Comparison of ENCODE assay signal across 2 cellular contexts in genomic region chr12:47035459-47035858, GRCh38.
TF ChIP-seq lines count a peak whose summit lies in the region.

No MANE protein-coding gene starts in this region.

TF ChIP-seq in IMR-90, 13 proteins besides CTCF, POLR2A, EP300 and RAD21:
- TF ChIP-seq, protein P1, sequence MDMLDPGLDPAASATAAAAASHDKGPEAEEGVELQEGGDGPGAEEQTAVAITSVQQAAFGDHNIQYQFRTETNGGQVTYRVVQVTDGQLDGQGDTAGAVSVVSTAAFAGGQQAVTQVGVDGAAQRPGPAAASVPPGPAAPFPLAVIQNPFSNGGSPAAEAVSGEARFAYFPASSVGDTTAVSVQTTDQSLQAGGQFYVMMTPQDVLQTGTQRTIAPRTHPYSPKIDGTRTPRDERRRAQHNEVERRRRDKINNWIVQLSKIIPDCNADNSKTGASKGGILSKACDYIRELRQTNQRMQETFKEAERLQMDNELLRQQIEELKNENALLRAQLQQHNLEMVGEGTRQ (IDR thresholded peaks at IDR 0.05; ENCODE audit: low read depth, low read length) = no peak
- no peak for TF ChIP-seq FOS (IDR thresholded peaks at IDR 0.05; ENCODE audit: low read depth, low read length)
- no peak for TF ChIP-seq SMC3 (IDR thresholded peaks at IDR 0.05; ENCODE audit: low read depth, low read length)
- TF ChIP-seq RCOR1 (IDR thresholded peaks at IDR 0.05; ENCODE audit: insufficient replicate concordance, low read length) = no peak
- TF ChIP-seq MXI1 (IDR thresholded peaks at IDR 0.05; ENCODE audit: borderline replicate concordance, low read depth, low read length) = no peak
- TF ChIP-seq RFX5 (IDR thresholded peaks at IDR 0.05; ENCODE audit: low read depth, low read length) = no peak

TF ChIP-seq in WTC11, 78 proteins besides CTCF, POLR2A, EP300 and RAD21:
- TF ChIP-seq ZNF121 (CRISPR knock-in tag; IDR thresholded peaks at IDR 0.05) = no peak
- TF ChIP-seq IRF1 (CRISPR knock-in tag; IDR thresholded peaks at IDR 0.05) = no peak
- TF ChIP-seq, protein P2, sequence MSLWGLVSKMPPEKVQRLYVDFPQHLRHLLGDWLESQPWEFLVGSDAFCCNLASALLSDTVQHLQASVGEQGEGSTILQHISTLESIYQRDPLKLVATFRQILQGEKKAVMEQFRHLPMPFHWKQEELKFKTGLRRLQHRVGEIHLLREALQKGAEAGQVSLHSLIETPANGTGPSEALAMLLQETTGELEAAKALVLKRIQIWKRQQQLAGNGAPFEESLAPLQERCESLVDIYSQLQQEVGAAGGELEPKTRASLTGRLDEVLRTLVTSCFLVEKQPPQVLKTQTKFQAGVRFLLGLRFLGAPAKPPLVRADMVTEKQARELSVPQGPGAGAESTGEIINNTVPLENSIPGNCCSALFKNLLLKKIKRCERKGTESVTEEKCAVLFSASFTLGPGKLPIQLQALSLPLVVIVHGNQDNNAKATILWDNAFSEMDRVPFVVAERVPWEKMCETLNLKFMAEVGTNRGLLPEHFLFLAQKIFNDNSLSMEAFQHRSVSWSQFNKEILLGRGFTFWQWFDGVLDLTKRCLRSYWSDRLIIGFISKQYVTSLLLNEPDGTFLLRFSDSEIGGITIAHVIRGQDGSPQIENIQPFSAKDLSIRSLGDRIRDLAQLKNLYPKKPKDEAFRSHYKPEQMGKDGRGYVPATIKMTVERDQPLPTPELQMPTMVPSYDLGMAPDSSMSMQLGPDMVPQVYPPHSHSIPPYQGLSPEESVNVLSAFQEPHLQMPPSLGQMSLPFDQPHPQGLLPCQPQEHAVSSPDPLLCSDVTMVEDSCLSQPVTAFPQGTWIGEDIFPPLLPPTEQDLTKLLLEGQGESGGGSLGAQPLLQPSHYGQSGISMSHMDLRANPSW (CRISPR knock-in tag; conservative IDR thresholded peaks at IDR 0.05; ENCODE audit: low read depth) = no peak
- TF ChIP-seq, protein P3, sequence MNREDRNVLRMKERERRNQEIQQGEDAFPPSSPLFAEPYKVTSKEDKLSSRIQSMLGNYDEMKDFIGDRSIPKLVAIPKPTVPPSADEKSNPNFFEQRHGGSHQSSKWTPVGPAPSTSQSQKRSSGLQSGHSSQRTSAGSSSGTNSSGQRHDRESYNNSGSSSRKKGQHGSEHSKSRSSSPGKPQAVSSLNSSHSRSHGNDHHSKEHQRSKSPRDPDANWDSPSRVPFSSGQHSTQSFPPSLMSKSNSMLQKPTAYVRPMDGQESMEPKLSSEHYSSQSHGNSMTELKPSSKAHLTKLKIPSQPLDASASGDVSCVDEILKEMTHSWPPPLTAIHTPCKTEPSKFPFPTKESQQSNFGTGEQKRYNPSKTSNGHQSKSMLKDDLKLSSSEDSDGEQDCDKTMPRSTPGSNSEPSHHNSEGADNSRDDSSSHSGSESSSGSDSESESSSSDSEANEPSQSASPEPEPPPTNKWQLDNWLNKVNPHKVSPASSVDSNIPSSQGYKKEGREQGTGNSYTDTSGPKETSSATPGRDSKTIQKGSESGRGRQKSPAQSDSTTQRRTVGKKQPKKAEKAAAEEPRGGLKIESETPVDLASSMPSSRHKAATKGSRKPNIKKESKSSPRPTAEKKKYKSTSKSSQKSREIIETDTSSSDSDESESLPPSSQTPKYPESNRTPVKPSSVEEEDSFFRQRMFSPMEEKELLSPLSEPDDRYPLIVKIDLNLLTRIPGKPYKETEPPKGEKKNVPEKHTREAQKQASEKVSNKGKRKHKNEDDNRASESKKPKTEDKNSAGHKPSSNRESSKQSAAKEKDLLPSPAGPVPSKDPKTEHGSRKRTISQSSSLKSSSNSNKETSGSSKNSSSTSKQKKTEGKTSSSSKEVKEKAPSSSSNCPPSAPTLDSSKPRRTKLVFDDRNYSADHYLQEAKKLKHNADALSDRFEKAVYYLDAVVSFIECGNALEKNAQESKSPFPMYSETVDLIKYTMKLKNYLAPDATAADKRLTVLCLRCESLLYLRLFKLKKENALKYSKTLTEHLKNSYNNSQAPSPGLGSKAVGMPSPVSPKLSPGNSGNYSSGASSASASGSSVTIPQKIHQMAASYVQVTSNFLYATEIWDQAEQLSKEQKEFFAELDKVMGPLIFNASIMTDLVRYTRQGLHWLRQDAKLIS (CRISPR knock-in tag; IDR thresholded peaks at IDR 0.05; ENCODE audit: borderline replicate concordance) = no peak
- no peak for TF ChIP-seq ZNF416 (CRISPR knock-in tag; IDR thresholded peaks at IDR 0.05)
